8 cellular contexts compared by ENCODE assay signal in the genomic region with DNA sequence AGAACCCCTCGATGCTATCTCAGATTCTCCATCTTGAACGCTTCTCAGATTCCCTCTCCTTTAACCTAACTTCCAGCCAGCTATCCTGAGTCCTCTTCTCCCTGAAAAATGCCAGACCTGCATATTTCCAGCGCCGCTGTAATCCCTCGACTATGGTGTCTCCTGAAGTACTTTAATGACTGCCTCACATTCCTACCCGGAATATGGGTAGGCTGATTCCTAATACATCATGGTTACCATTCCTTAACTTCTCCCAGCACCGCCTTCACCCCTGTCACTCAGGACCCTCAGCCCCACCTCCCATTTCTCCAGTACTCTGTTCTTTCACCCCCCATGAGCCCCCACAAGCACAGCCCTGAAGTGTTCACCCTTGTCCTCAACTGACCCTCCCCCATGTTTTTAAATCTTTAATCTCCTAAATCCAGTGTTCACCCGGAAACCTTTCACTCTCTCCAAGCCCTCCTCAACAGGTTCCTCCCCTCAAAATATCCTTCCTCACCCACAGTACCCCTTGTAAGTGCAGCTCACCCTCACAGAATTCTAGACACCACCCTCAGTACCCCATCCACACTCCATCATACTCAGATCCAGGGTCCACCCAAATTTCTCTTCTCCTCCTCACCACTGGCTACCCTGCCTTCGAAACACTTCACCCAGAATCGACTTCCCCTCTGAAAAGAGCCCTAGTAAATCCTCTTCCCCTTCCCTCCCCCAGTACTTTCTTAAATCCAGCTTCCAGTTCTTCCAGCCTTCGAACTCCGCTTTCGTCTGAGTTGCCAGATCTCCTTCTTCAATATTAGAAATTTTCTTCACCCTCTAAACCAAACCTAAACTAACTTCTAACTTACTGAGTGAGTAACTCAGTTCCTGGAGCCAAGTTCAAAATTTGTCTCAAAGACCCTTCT. TPM values are rescaled to one million over a fixed set of nuclear protein-coding genes. Genes with fewer than 3 reads are reported as not detected.
DNase-seq lines count a peak whose midpoint lies in the region; ATAC-seq and TF ChIP-seq lines count a peak whose summit lies in the region.

No MANE protein-coding gene starts in this region.

- intact Hi-C loops in ovary (cut with DNase I), result no loop called here

- H3K27me3 ChIP-seq in SU-DHL-6 (ENCODE audit: low read length) (no peaks in the 10 kb centered on the region), ovary (no peaks in the 10 kb centered on the region)

- H3K79me2 ChIP-seq in SU-DHL-6 (ENCODE audit: insufficient read depth, low read length), result no peaks in the 10 kb centered on the region

- H3K9me3 Mint-ChIP-seq in T-helper 1 cell treated with Interleukin-12 subunit alpha and Interleukin-12 subunit beta and Interleukin-4 antibody, amounts not matched to agents 30 μg/mL and 1 μg/mL, for 36 hours, result no peaks in the 10 kb centered on the region

- H3K27ac ChIP-seq in SU-DHL-6 (ENCODE audit: low read depth, low read length) (peak overlapping the region; percentile 51; the same call in 1 of the 2 replicates), ovary (peak overlapping the region; percentile 89 to 93)

- TF ChIP-seq CTCF in SU-DHL-6 (IDR thresholded peaks at IDR 0.05; ENCODE audit: insufficient read depth, low read length, poor library complexity, severe bottlenecking) (no peak), ovary (IDR thresholded peaks at IDR 0.05) (no peak)

- peaks cover 24% of the 10 kb centered on the region for H3K4me1 Mint-ChIP-seq in T-helper 1 cell treated with Interleukin-12 subunit alpha and Interleukin-12 subunit beta and Interleukin-4 antibody, amounts not matched to agents 30 μg/mL and 1 μg/mL, for 36 hours (ENCODE audit: low read depth)

- no peaks in the 10 kb centered on the region for H3K27me3 Mint-ChIP-seq in T-helper 1 cell treated with Interleukin-12 subunit alpha and Interleukin-12 subunit beta and Interleukin-4 antibody, amounts not matched to agents 30 μg/mL and 1 μg/mL, for 36 hours (ENCODE audit: low read depth)

- peak overlapping the region; percentile 87 for H2AFZ ChIP-seq in SU-DHL-6 (ENCODE audit: low read depth, low read length, severe bottlenecking)

- peak overlapping the region; percentile 97 for H3K9ac ChIP-seq in SU-DHL-6 (ENCODE audit: low read length)

- no peaks in the 10 kb centered on the region for H3K9me3 ChIP-seq in SU-DHL-6 (ENCODE audit: insufficient read depth, low read length)
- H3K9me3 ChIP-seq in ovary, result no peaks in the 10 kb centered on the region

- H3F3A ChIP-seq in SU-DHL-6 (ENCODE audit: insufficient read depth), result no peaks in the 10 kb centered on the region

- H3K4me3 Mint-ChIP-seq in T-helper 1 cell treated with Interleukin-12 subunit alpha and Interleukin-12 subunit beta and Interleukin-4 antibody, amounts not matched to agents 30 μg/mL and 1 μg/mL, for 36 hours, result peak overlapping the region; percentile 87

- H3K9me2 ChIP-seq in SU-DHL-6 (replicated peaks; ENCODE audit: insufficient read depth, low read length), result no peaks in the 10 kb centered on the region

- H3K36me3 Mint-ChIP-seq in T-helper 1 cell treated with Interleukin-12 subunit alpha and Interleukin-12 subunit beta and Interleukin-4 antibody, amounts not matched to agents 30 μg/mL and 1 μg/mL, for 36 hours (ENCODE audit: low read depth), result peaks cover 19% of the 10 kb centered on the region

- peak overlapping the region; percentile 90 for H3K4me3 ChIP-seq in SU-DHL-6 (ENCODE audit: insufficient read depth, low read length, poor library complexity, severe bottlenecking)
- H3K4me3 ChIP-seq in ovary, result peak overlapping the region; percentile 98

- no peak for TF ChIP-seq POLR2A in ovary (IDR thresholded peaks at IDR 0.05)

- peak overlapping the region; percentile 90 for H3K4me2 ChIP-seq in SU-DHL-6 (ENCODE audit: low read depth, low read length, poor library complexity, severe bottlenecking)

- no peak for TF ChIP-seq EP300 in ovary (IDR thresholded peaks at IDR 0.05)

- DNase-seq in T-helper 1 cell, result no peak
- peak; percentile 48 for DNase-seq in fibroblast of peridontal ligament (ENCODE audit: extremely low read depth)
- no peak for DNase-seq in ovary
- no peak for DNase-seq in HCEC 1CT
- DNase-seq in NCI-H1694 (lab: John Stamatoyannopoulos, UW), result no peak

- H4K20me1 ChIP-seq in SU-DHL-6 (ENCODE audit: low read depth, low read length), result no peaks in the 10 kb centered on the region

- H3K4me1 ChIP-seq in ovary (ENCODE audit: insufficient read depth), result peaks cover 16% of the 10 kb centered on the region

- H3K36me3 ChIP-seq in SU-DHL-6 (ENCODE audit: low read length), result 0 out of 2 replicates have a peak, but pooled peaks cover 3% of the 10 kb centered on the region
- no peaks in the 10 kb centered on the region for H3K36me3 ChIP-seq in ovary

- H3K27ac Mint-ChIP-seq in T-helper 1 cell treated with Interleukin-12 subunit alpha and Interleukin-12 subunit beta and Interleukin-4 antibody, amounts not matched to agents 30 μg/mL and 1 μg/mL, for 36 hours, result peak overlapping the region; percentile 96

- 33 to 35% (median 34%) methylated on average over 13 of the region's 13 CpGs for WGBS in ovary, 3 donors

- no peak for ATAC-seq in HG03196 (IDR thresholded peaks at IDR 0.05; ENCODE audit: unreplicated experiment)

RNA-seq across cellular contexts. Expression of a gene that starts 0.9 kb away (rescaled TPM):
- total RNA-seq in ovary, result 10 to 100 TPM in 5 of 7 donors, 1 to 10 TPM in 2; 6.7 to 15.3 (median 12.1) TPM
- polyA plus RNA-seq in ovary, result 10 to 100 TPM; 12.0 to 32.1 TPM

RNA-seq across cellular contexts. Expression of a gene that starts 22.9 kb away (rescaled TPM):
- total RNA-seq in ovary, result 10 to 100 TPM; 48.4 to 81.4 (median 67.3) TPM
- polyA plus RNA-seq in ovary, result 100 to 1,000 TPM in 1 of 2 donors, 10 to 100 TPM in 1; 97.2 to 108 TPM

RNA-seq across cellular contexts. Expression of a gene that starts 40.8 kb away (rescaled TPM):
- 10 to 100 TPM; 25.4 to 43.3 (median 35.3) TPM for total RNA-seq in ovary
- polyA plus RNA-seq in ovary, result 10 to 100 TPM; 71.9 to 73.2 TPM

RNA-seq across cellular contexts. Expression of a gene that starts 55.1 kb away (rescaled TPM):
- total RNA-seq in ovary, result under 1 TPM in 1 of 7 donors, not detected in 6; 0.25 TPM
- under 1 TPM in 1 of 2 donors, not detected in 1; 0.28 TPM for polyA plus RNA-seq in ovary
